Comparison of ENCODE assay signal across 32 cellular contexts in the genomic region with DNA sequence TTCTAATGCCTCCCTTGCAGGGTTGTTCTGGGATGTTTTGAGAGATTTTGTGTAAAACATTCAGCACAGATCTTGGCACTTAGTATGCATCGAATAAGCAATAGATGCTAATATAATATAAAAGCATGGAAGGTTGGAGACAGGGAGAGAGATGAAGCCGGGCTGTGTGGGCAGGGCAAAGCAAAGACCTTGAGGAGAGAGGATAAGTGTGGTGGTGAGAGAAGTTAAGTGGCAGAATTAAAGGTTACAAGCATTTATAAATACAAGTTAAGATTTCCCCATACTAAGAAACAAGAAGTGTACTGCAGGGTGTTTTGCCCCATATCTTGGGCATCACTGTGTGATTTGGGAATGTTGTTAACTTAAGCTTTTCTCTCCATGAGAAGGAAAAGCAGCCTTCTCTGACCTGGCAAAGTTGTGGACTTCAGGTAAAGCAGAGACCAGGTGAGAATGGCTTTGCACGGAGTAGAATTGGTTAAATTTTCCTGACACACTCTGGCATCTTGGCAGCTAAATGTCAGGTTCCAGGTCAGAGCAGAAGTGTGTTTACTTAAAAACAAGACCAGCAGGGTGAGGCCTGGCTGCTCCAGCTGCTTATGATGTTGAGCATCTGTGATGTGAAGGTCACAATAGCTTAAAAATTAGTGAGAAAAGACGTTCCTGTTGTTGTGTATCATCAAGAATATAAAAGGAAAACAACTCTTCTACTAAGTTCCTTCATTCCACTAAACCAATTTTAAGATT.
DNase-seq lines count a peak whose midpoint lies in the region; ATAC-seq and TF ChIP-seq lines count a peak whose summit lies in the region.
"Had no signal": no experiment of that assay in that cellular context is flagged by ENCODE, and none has a peak within 500 bp of the region (broad histone marks: within the 10 kb centered on the region; RNA-seq: fewer than 3 reads in every experiment).

No MANE protein-coding gene starts in this region.

- TF ChIP-seq POLR2A in breast epithelium (IDR thresholded peaks at IDR 0.05), result no peak

- no peak overlapping the region for H3K27ac ChIP-seq in breast epithelium
- H3K27ac ChIP-seq: BLaER1 treated with 17β-estradiol and CSF1 and Interleukin-3, amounts not matched to agents 10 nM and 100 nM; coronary artery; HL-60; ovary; RWPE1; skin epidermis had no signal

- ATAC-seq in esophagus mucosa, result peak; percentile 25
- ATAC-seq in natural killer cell, result no peak
- ATAC-seq in HG02852 (IDR thresholded peaks at IDR 0.05; ENCODE audit: unreplicated experiment), result no peak
- ATAC-seq: activated CD8-positive, alpha-beta memory T cell treated with anti-CD3 and anti-CD28 coated beads, Interleukin-2, amount 10 ng/mL, durations not matched to agents 7 days and 5 days; activated naive CD8-positive, alpha-beta T cell treated with anti-CD3 and anti-CD28 coated beads, Interleukin-2, amount 50 U/mL, for 24 hours; activated T-cell treated with anti-CD3 and anti-CD28 coated beads, Interleukin-2, amount 50 U/mL, for 4 hours; GM23338; stimulated activated naive B cell treated with anti-CD40 and anti-IgM and Interleukin-4, amounts not matched to agents 10 μg/mL and 1 μg/mL and 100 μg/mL, for 72 hours had no signal

- no peak overlapping the region for H3K27ac Mint-ChIP-seq in natural killer cell
- H3K27ac Mint-ChIP-seq: activated CD8-positive, alpha-beta memory T cell treated with anti-CD3 and anti-CD28 coated beads, Interleukin-2, amount 10 ng/mL, durations not matched to agents 7 days and 5 days; activated naive CD8-positive, alpha-beta T cell treated with anti-CD3 and anti-CD28 coated beads, Interleukin-2, amount 50 U/mL, for 24 hours; GM23338; HFFc6; stimulated activated naive B cell treated with anti-CD40 and anti-IgM and Interleukin-4, amounts not matched to agents 10 μg/mL and 1 μg/mL and 100 μg/mL, for 72 hours had no signal

- no peaks in the 10 kb centered on the region for H3K4me1 ChIP-seq in breast epithelium
- H3K4me1 ChIP-seq: BLaER1 treated with 17β-estradiol and CSF1 and Interleukin-3, amounts not matched to agents 10 nM and 100 nM had no signal

- in situ Hi-C loops in T47D (cut with HindIII; ENCODE audit: low pct_unique_long_range_greater_than_20kb, low sequenced_read_pairs), result no loop called here

- no peak overlapping the region for H3K4me3 Mint-ChIP-seq in natural killer cell
- H3K4me3 Mint-ChIP-seq: activated CD8-positive, alpha-beta memory T cell treated with anti-CD3 and anti-CD28 coated beads, Interleukin-2, amount 10 ng/mL, durations not matched to agents 7 days and 5 days; activated naive CD8-positive, alpha-beta T cell treated with anti-CD3 and anti-CD28 coated beads, Interleukin-2, amount 50 U/mL, for 24 hours; activated T-cell treated with anti-CD3 and anti-CD28 coated beads, Interleukin-2, amount 50 U/mL, for 4 hours; GM23338; HFFc6; neural crest cell; stimulated activated naive B cell treated with anti-CD40 and anti-IgM and Interleukin-4, amounts not matched to agents 10 μg/mL and 1 μg/mL and 100 μg/mL, for 72 hours had no signal

- peaks cover 11 to 17% of the 10 kb centered on the region in 2 donors for H3K9me3 Mint-ChIP-seq in natural killer cell
- H3K9me3 Mint-ChIP-seq: activated naive CD8-positive, alpha-beta T cell treated with anti-CD3 and anti-CD28 coated beads, Interleukin-2, amount 50 U/mL, for 24 hours; activated T-cell treated with anti-CD3 and anti-CD28 coated beads, Interleukin-2, amount 50 U/mL, for 4 hours; GM23338 had no signal

- no peaks in the 10 kb centered on the region for H3K36me3 Mint-ChIP-seq in natural killer cell
- H3K36me3 Mint-ChIP-seq: activated CD8-positive, alpha-beta memory T cell treated with anti-CD3 and anti-CD28 coated beads, Interleukin-2, amount 10 ng/mL, durations not matched to agents 7 days and 5 days; stimulated activated naive B cell treated with anti-CD40 and anti-IgM and Interleukin-4, amounts not matched to agents 10 μg/mL and 1 μg/mL and 100 μg/mL, for 72 hours had no signal

- no peaks in the 10 kb centered on the region for H3K27me3 ChIP-seq in breast epithelium
- H3K27me3 ChIP-seq: BLaER1 treated with 17β-estradiol and CSF1 and Interleukin-3, amounts not matched to agents 10 nM and 100 nM; MG63; ovary had no signal

- H3K4me3 ChIP-seq in breast epithelium, result no peak overlapping the region
- H3K4me3 ChIP-seq: BLaER1 treated with 17β-estradiol and CSF1 and Interleukin-3, amounts not matched to agents 10 nM and 100 nM; coronary artery; GM23338; MG63; ovary; skin epidermis had no signal

- no peaks in the 10 kb centered on the region for H3K9me3 ChIP-seq in breast epithelium
- H3K9me3 ChIP-seq: BLaER1 treated with 17β-estradiol and CSF1 and Interleukin-3, amounts not matched to agents 10 nM and 100 nM; MG63; ovary had no signal

- no peaks in the 10 kb centered on the region for H3K4me1 Mint-ChIP-seq in natural killer cell
- H3K4me1 Mint-ChIP-seq: activated CD8-positive, alpha-beta memory T cell treated with anti-CD3 and anti-CD28 coated beads, Interleukin-2, amount 10 ng/mL, durations not matched to agents 7 days and 5 days; activated naive CD8-positive, alpha-beta T cell treated with anti-CD3 and anti-CD28 coated beads, Interleukin-2, amount 50 U/mL, for 24 hours; neural crest cell; stimulated activated naive B cell treated with anti-CD40 and anti-IgM and Interleukin-4, amounts not matched to agents 10 μg/mL and 1 μg/mL and 100 μg/mL, for 72 hours had no signal

- H3K27me3 Mint-ChIP-seq in natural killer cell (ENCODE audit: low read depth in 2 of 2), result no peaks in the 10 kb centered on the region
- H3K27me3 Mint-ChIP-seq: activated CD8-positive, alpha-beta memory T cell treated with anti-CD3 and anti-CD28 coated beads, Interleukin-2, amount 10 ng/mL, durations not matched to agents 7 days and 5 days; activated naive CD8-positive, alpha-beta T cell treated with anti-CD3 and anti-CD28 coated beads, Interleukin-2, amount 50 U/mL, for 24 hours; stimulated activated naive B cell treated with anti-CD40 and anti-IgM and Interleukin-4, amounts not matched to agents 10 μg/mL and 1 μg/mL and 100 μg/mL, for 72 hours had no signal

- H3K36me3 ChIP-seq in breast epithelium, result no peaks in the 10 kb centered on the region
- H3K36me3 ChIP-seq: BLaER1 treated with 17β-estradiol and CSF1 and Interleukin-3, amounts not matched to agents 10 nM and 100 nM; MG63; ovary had no signal

- intact Hi-C loops in breast epithelium (cut with DNase I; ENCODE audit: low total_unique reads), result no loop called here
- intact Hi-C loops in natural killer cell (cut with micrococcal nuclease), result no loop called here

- TF ChIP-seq CTCF in breast epithelium (IDR thresholded peaks at IDR 0.05) (no peak), natural killer cell (IDR thresholded peaks at IDR 0.05) (no peak)

- peak; percentile 12 to 84 for DNase-seq in T47D (ENCODE audit: low read depth in 1 of 2, low spot score in 1 of 2)
- DNase-seq in breast epithelium (ENCODE audit: low spot score in 2 of 2), result no peak
- DNase-seq in NCI-H1694 treated with DMSO at 0.1 percent for 48 hours (lab: John Stamatoyannopoulos, UW), result peak; percentile 9
- no peak for DNase-seq in natural killer cell
- no peak for DNase-seq in activated CD4-positive, alpha-beta T cell treated with anti-CD3 and anti-CD28 coated beads for 48 hours
- DNase-seq: activated CD4-positive, alpha-beta T cell treated with anti-CD3 and anti-CD28 coated beads, Interleukin-2, amount 50 U/mL, for 4 hours; activated CD4-positive, CD25-positive, alpha-beta regulatory T cell; activated CD8-positive, alpha-beta memory T cell treated with anti-CD3 and anti-CD28 coated beads, Interleukin-2, amount 10 ng/mL, durations not matched to agents 7 days and 5 days; activated gamma-delta T cell treated with Interleukin-2 at 50 U/mL for 16 hours; activated naive CD8-positive, alpha-beta T cell treated with anti-CD3 and anti-CD28 coated beads, Interleukin-2, amount 50 U/mL, for 24 hours; activated T-cell treated with anti-CD3 and anti-CD28 coated beads, Interleukin-2, amount 50 U/mL, for 4 hours; effector CD8-positive, alpha-beta T cell; HFFc6; hypothalamus; KG1; MG63; NCI-H1436 treated with DMSO at 0.1 percent for 48 hours; NCI-H526 treated with DMSO at 0.1 percent for 48 hours; ovary; stimulated activated naive B cell treated with anti-CD40 and anti-IgM and Interleukin-4, amounts not matched to agents 10 μg/mL and 1 μg/mL and 100 μg/mL, for 72 hours; substantia nigra; T-helper 1 cell; trophoblast cell had no signal

Comparison
In these comparisons a context has a peak if more than half of its experiments do, and no peak if none do; other contexts are left out.
1. DNase-seq: peak in T47D (2 of 2) and NCI-H1694 treated with DMSO at 0.1 percent for 48 hours (single experiment); none in breast epithelium (0 of 2), natural killer cell (single experiment) and activated CD4-positive, alpha-beta T cell treated with anti-CD3 and anti-CD28 coated beads for 48 hours (single experiment).